20 cellular contexts compared by ENCODE assay signal in the genomic region with DNA sequence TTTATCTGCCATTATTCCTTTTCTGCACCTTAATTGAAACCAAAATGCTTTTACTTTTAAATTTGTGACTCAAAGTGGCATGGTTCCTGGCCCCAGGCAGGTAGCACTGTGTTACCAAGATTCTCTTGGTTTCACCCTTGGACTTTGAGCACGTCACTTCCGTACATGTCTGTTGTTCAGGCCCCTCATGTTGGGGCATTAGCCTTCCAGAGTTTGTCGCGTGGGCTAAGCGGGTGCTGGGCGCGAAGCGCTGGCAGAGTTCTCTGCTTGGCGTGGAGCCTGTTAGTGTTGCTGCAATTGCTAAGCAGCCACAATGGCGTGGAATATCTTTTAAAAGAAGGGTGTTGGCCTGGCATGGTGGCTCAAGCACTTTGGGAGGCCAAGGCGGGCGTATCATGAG. TPM values are rescaled to one million over a fixed set of nuclear protein-coding genes. Genes with fewer than 3 reads are reported as not detected.
DNase-seq lines count a peak whose midpoint lies in the region; ATAC-seq lines count a peak whose summit lies in the region.
"Had no signal": no experiment of that assay in that cellular context is flagged by ENCODE, and none has a peak within 500 bp of the region (broad histone marks: within the 10 kb centered on the region; RNA-seq: fewer than 3 reads in every experiment).

No MANE protein-coding gene starts in this region.

- no peak for DNase-seq in activated naive CD4-positive, alpha-beta T cell treated with anti-CD3 and anti-CD28 coated beads, Interleukin-2, amount 10 ng/mL, durations not matched to agents 7 days and 5 days
- DNase-seq in activated naive CD4-positive, alpha-beta T cell treated with anti-CD3 and anti-CD28 coated beads for 36 hours = no peak
- no peak for DNase-seq in central memory CD8-positive, alpha-beta T cell (ENCODE audit: low spot score in 2 of 2)
- DNase-seq in midbrain (lab: John Stamatoyannopoulos, UW) = peak; percentile 47
- peak; percentile 26 for DNase-seq in superior temporal gyrus (ENCODE audit: extremely low spot score)
- DNase-seq in activated CD4-positive, alpha-beta memory T cell treated with anti-CD3 and anti-CD28 coated beads for 36 hours = no peak
- DNase-seq in NCI-H748 treated with DMSO at 0.1 percent for 48 hours (lab: John Stamatoyannopoulos, UW) = no peak
- DNase-seq: Caco-2; CD4-positive, CD25-positive, alpha-beta regulatory T cell; GDM1; GM23248; Kasumi-1; MG63; NCI-H1048; NCI-H1436; NCI-H1930; NCI-H345; NCI-H524 treated with DMSO at 0.1 percent for 48 hours had no signal

- H3K27me3 Mint-ChIP-seq in activated naive CD4-positive, alpha-beta T cell treated with anti-CD3 and anti-CD28 coated beads, Interleukin-2, amount 10 ng/mL, durations not matched to agents 7 days and 5 days = no peaks in the 10 kb centered on the region
- no peaks in the 10 kb centered on the region for H3K27me3 Mint-ChIP-seq in activated naive CD4-positive, alpha-beta T cell treated with anti-CD3 and anti-CD28 coated beads for 36 hours (ENCODE audit: low read depth)
- no peaks in the 10 kb centered on the region for H3K27me3 Mint-ChIP-seq in central memory CD8-positive, alpha-beta T cell
- no peaks in the 10 kb centered on the region for H3K27me3 Mint-ChIP-seq in activated CD4-positive, alpha-beta memory T cell treated with anti-CD3 and anti-CD28 coated beads for 36 hours

- H3K4me3 Mint-ChIP-seq in activated naive CD4-positive, alpha-beta T cell treated with anti-CD3 and anti-CD28 coated beads, Interleukin-2, amount 10 ng/mL, durations not matched to agents 7 days and 5 days = no peak overlapping the region
- no peak overlapping the region for H3K4me3 Mint-ChIP-seq in activated naive CD4-positive, alpha-beta T cell treated with anti-CD3 and anti-CD28 coated beads for 36 hours
- H3K4me3 Mint-ChIP-seq in central memory CD8-positive, alpha-beta T cell = no peak overlapping the region
- no peak overlapping the region for H3K4me3 Mint-ChIP-seq in activated CD4-positive, alpha-beta memory T cell treated with anti-CD3 and anti-CD28 coated beads for 36 hours

- no peaks in the 10 kb centered on the region for H3K4me1 Mint-ChIP-seq in activated naive CD4-positive, alpha-beta T cell treated with anti-CD3 and anti-CD28 coated beads, Interleukin-2, amount 10 ng/mL, durations not matched to agents 7 days and 5 days
- H3K4me1 Mint-ChIP-seq in activated naive CD4-positive, alpha-beta T cell treated with anti-CD3 and anti-CD28 coated beads for 36 hours (ENCODE audit: low read depth) = no peaks in the 10 kb centered on the region
- H3K4me1 Mint-ChIP-seq in central memory CD8-positive, alpha-beta T cell = no peaks in the 10 kb centered on the region
- H3K4me1 Mint-ChIP-seq in activated CD4-positive, alpha-beta memory T cell treated with anti-CD3 and anti-CD28 coated beads for 36 hours (ENCODE audit: low read depth) = no peaks in the 10 kb centered on the region

- H3K9me3 Mint-ChIP-seq in activated naive CD4-positive, alpha-beta T cell treated with anti-CD3 and anti-CD28 coated beads, Interleukin-2, amount 10 ng/mL, durations not matched to agents 7 days and 5 days = no peaks in the 10 kb centered on the region
- H3K9me3 Mint-ChIP-seq in activated naive CD4-positive, alpha-beta T cell treated with anti-CD3 and anti-CD28 coated beads for 36 hours = no peaks in the 10 kb centered on the region
- no peaks in the 10 kb centered on the region for H3K9me3 Mint-ChIP-seq in central memory CD8-positive, alpha-beta T cell
- H3K9me3 Mint-ChIP-seq in activated CD4-positive, alpha-beta memory T cell treated with anti-CD3 and anti-CD28 coated beads for 36 hours = no peaks in the 10 kb centered on the region
- H3K9me3 Mint-ChIP-seq: CD4-positive, CD25-positive, alpha-beta regulatory T cell had no signal

- no peak for ATAC-seq in central memory CD8-positive, alpha-beta T cell (replicated peaks; ENCODE audit: extremely low read depth, poor library complexity, severe bottlenecking)
- ATAC-seq in GM18502 (IDR thresholded peaks at IDR 0.05; ENCODE audit: poor library complexity, unreplicated experiment) = no peak
- ATAC-seq: HCT116 had no signal

- intact Hi-C loops in activated naive CD4-positive, alpha-beta T cell treated with anti-CD3 and anti-CD28 coated beads for 36 hours (cut with micrococcal nuclease) = no loop called here
- intact Hi-C loops in activated CD4-positive, alpha-beta memory T cell treated with anti-CD3 and anti-CD28 coated beads for 36 hours (cut with micrococcal nuclease) = no loop called here

- peak overlapping the region; percentile 14 for H3K27ac Mint-ChIP-seq in activated naive CD4-positive, alpha-beta T cell treated with anti-CD3 and anti-CD28 coated beads, Interleukin-2, amount 10 ng/mL, durations not matched to agents 7 days and 5 days
- H3K27ac Mint-ChIP-seq in activated naive CD4-positive, alpha-beta T cell treated with anti-CD3 and anti-CD28 coated beads for 36 hours = no peak overlapping the region
- H3K27ac Mint-ChIP-seq in central memory CD8-positive, alpha-beta T cell (ENCODE audit: low read depth) = peak overlapping the region; percentile 82
- no peak overlapping the region for H3K27ac Mint-ChIP-seq in activated CD4-positive, alpha-beta memory T cell treated with anti-CD3 and anti-CD28 coated beads for 36 hours
- H3K27ac Mint-ChIP-seq: CD4-positive, CD25-positive, alpha-beta regulatory T cell had no signal

- POLR2A ChIA-PET in activated CD4-positive, alpha-beta memory T cell treated with anti-CD3 and anti-CD28 coated beads for 36 hours (lab: Charles Lee) = no interaction called here

- peaks cover 38% of the 10 kb centered on the region for H3K36me3 Mint-ChIP-seq in activated naive CD4-positive, alpha-beta T cell treated with anti-CD3 and anti-CD28 coated beads, Interleukin-2, amount 10 ng/mL, durations not matched to agents 7 days and 5 days
- peaks cover 17% of the 10 kb centered on the region for H3K36me3 Mint-ChIP-seq in activated naive CD4-positive, alpha-beta T cell treated with anti-CD3 and anti-CD28 coated beads for 36 hours (ENCODE audit: low read depth)
- peaks cover 36% of the 10 kb centered on the region for H3K36me3 Mint-ChIP-seq in central memory CD8-positive, alpha-beta T cell (ENCODE audit: insufficient read depth)
- peaks cover 30% of the 10 kb centered on the region for H3K36me3 Mint-ChIP-seq in activated CD4-positive, alpha-beta memory T cell treated with anti-CD3 and anti-CD28 coated beads for 36 hours

- CTCF ChIA-PET in activated naive CD4-positive, alpha-beta T cell treated with anti-CD3 and anti-CD28 coated beads, Interleukin-2, amount 10 ng/mL, durations not matched to agents 7 days and 5 days (lab: Charles Lee) = interaction anchor here (1.5 kb wide), 1 partner anchor 14 kb away, joined by 4 read pairs; a partner anchor contains a TSS
- CTCF ChIA-PET in activated naive CD4-positive, alpha-beta T cell treated with anti-CD3 and anti-CD28 coated beads for 36 hours (lab: Charles Lee) = interaction anchor here (0.6 kb wide), 1 partner anchor 12 kb away, joined by 3 read pairs; no protein-coding TSS in a partner anchor
- CTCF ChIA-PET in activated CD4-positive, alpha-beta memory T cell treated with anti-CD3 and anti-CD28 coated beads for 36 hours (lab: Charles Lee) = interaction anchor here (2.8 kb wide), 1 partner anchor 14 kb away, joined by 9 read pairs; a partner anchor contains a TSS

RNA-seq across cellular contexts. Expression of a gene that starts 14.0 kb away (rescaled TPM):
- total RNA-seq in activated naive CD4-positive, alpha-beta T cell treated with anti-CD3 and anti-CD28 coated beads for 36 hours = 1 to 10 TPM; 8.2 to 9.9 TPM
- 10 to 100 TPM; 10.8 to 11.5 TPM for total RNA-seq in activated CD4-positive, alpha-beta memory T cell treated with anti-CD3 and anti-CD28 coated beads for 36 hours

RNA-seq across cellular contexts. Expression of a gene that starts 38.7 kb away (rescaled TPM):
- total RNA-seq in activated naive CD4-positive, alpha-beta T cell treated with anti-CD3 and anti-CD28 coated beads for 36 hours = 10 to 100 TPM; 53.7 to 53.9 TPM
- 10 to 100 TPM; 63.8 to 68.7 TPM for total RNA-seq in activated CD4-positive, alpha-beta memory T cell treated with anti-CD3 and anti-CD28 coated beads for 36 hours

Comparison
In these comparisons a context has a peak if more than half of its experiments do, and no peak if none do; other contexts are left out.
1. H3K27ac Mint-ChIP-seq: peak in activated naive CD4-positive, alpha-beta T cell treated with anti-CD3 and anti-CD28 coated beads, Interleukin-2, amount 10 ng/mL, durations not matched to agents 7 days and 5 days (single experiment) and central memory CD8-positive, alpha-beta T cell (single experiment); none in activated naive CD4-positive, alpha-beta T cell treated with anti-CD3 and anti-CD28 coated beads for 36 hours (single experiment) and activated CD4-positive, alpha-beta memory T cell treated with anti-CD3 and anti-CD28 coated beads for 36 hours (single experiment).
2. DNase-seq: peak in midbrain (single experiment) and superior temporal gyrus (single experiment); none in activated naive CD4-positive, alpha-beta T cell treated with anti-CD3 and anti-CD28 coated beads, Interleukin-2, amount 10 ng/mL, durations not matched to agents 7 days and 5 days (single experiment), activated naive CD4-positive, alpha-beta T cell treated with anti-CD3 and anti-CD28 coated beads for 36 hours (single experiment), central memory CD8-positive, alpha-beta T cell (0 of 2), activated CD4-positive, alpha-beta memory T cell treated with anti-CD3 and anti-CD28 coated beads for 36 hours (single experiment) and NCI-H748 treated with DMSO at 0.1 percent for 48 hours (single experiment).